1 cellular context compared by ENCODE assay signal in the genomic region with DNA sequence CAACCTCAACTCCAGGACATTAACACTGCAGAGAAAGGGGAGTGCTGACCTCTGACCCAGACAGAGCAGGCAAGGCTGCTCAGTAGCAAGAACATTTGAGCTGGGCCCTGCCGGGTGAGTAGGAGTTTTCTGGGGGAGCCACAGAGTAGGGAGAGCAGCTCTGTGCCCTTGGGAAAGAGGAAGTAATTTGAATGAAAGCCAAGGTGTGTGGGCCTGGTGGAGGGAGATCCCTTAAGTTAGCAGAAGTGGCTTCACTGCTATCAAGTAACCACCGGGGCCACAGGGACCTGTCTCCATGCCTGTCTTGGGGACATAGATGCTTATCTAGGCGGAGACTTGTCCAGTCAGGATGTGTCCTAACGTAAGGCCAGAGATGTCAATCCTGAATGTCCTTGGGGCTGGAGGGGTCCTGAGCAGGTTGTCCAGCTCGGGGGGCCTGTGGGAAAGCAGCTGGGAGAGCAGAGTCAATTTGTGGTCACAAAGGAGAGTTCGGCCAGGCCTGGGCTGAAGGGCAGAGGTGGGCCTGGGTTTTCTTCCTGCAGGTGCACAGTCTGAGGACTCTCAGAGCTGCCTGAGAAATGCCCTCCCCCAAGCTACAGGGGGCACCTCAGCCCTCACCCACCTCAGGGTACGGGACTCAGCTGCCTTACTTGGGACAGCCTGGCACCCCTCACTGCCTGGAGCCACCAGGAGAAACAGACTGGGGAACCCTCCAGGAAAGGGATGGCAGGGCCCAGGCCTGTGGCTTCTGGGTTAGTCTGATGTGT.
TF ChIP-seq lines count a peak whose summit lies in the region.

No MANE protein-coding gene starts in this region.

TF ChIP-seq in GM23338, 12 proteins besides CTCF, POLR2A, EP300 and RAD21 (continued from another document):
- TF ChIP-seq, protein P1, sequence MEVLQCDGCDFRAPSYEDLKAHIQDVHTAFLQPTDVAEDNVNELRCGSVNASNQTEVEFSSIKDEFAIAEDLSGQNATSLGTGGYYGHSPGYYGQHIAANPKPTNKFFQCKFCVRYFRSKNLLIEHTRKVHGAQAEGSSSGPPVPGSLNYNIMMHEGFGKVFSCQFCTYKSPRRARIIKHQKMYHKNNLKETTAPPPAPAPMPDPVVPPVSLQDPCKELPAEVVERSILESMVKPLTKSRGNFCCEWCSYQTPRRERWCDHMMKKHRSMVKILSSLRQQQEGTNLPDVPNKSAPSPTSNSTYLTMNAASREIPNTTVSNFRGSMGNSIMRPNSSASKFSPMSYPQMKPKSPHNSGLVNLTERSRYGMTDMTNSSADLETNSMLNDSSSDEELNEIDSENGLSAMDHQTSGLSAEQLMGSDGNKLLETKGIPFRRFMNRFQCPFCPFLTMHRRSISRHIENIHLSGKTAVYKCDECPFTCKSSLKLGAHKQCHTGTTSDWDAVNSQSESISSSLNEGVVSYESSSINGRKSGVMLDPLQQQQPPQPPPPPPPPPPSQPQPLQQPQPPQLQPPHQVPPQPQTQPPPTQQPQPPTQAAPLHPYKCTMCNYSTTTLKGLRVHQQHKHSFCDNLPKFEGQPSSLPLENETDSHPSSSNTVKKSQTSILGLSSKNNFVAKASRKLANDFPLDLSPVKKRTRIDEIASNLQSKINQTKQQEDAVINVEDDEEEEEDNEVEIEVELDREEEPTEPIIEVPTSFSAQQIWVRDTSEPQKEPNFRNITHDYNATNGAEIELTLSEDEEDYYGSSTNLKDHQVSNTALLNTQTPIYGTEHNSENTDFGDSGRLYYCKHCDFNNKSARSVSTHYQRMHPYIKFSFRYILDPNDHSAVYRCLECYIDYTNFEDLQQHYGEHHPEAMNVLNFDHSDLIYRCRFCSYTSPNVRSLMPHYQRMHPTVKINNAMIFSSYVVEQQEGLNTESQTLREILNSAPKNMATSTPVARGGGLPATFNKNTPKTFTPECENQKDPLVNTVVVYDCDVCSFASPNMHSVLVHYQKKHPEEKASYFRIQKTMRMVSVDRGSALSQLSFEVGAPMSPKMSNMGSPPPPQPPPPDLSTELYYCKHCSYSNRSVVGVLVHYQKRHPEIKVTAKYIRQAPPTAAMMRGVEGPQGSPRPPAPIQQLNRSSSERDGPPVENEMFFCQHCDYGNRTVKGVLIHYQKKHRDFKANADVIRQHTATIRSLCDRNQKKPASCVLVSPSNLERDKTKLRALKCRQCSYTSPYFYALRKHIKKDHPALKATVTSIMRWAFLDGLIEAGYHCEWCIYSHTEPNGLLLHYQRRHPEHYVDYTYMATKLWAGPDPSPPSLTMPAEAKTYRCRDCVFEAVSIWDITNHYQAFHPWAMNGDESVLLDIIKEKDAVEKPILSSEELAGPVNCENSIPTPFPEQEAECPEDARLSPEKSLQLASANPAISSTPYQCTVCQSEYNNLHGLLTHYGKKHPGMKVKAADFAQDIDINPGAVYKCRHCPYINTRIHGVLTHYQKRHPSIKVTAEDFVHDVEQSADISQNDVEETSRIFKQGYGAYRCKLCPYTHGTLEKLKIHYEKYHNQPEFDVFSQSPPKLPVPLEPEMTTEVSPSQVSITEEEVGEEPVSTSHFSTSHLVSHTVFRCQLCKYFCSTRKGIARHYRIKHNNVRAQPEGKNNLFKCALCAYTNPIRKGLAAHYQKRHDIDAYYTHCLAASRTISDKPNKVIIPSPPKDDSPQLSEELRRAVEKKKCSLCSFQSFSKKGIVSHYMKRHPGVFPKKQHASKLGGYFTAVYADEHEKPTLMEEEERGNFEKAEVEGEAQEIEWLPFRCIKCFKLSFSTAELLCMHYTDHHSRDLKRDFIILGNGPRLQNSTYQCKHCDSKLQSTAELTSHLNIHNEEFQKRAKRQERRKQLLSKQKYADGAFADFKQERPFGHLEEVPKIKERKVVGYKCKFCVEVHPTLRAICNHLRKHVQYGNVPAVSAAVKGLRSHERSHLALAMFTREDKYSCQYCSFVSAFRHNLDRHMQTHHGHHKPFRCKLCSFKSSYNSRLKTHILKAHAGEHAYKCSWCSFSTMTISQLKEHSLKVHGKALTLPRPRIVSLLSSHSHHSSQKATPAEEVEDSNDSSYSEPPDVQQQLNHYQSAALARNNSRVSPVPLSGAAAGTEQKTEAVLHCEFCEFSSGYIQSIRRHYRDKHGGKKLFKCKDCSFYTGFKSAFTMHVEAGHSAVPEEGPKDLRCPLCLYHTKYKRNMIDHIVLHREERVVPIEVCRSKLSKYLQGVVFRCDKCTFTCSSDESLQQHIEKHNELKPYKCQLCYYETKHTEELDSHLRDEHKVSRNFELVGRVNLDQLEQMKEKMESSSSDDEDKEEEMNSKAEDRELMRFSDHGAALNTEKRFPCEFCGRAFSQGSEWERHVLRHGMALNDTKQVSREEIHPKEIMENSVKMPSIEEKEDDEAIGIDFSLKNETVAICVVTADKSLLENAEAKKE (CRISPR knock-in tag; IDR thresholded peaks at IDR 0.05), result no peak
- TF ChIP-seq, protein P2, sequence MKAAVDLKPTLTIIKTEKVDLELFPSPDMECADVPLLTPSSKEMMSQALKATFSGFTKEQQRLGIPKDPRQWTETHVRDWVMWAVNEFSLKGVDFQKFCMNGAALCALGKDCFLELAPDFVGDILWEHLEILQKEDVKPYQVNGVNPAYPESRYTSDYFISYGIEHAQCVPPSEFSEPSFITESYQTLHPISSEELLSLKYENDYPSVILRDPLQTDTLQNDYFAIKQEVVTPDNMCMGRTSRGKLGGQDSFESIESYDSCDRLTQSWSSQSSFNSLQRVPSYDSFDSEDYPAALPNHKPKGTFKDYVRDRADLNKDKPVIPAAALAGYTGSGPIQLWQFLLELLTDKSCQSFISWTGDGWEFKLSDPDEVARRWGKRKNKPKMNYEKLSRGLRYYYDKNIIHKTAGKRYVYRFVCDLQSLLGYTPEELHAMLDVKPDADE (IDR thresholded peaks at IDR 0.05), result no peak
- TF ChIP-seq ZNF114 (CRISPR knock-in tag; IDR thresholded peaks at IDR 0.05) (no peak), STAT1 (IDR thresholded peaks at IDR 0.05; ENCODE audit: unreplicated experiment) (no peak), POLR2AphosphoS5 (IDR thresholded peaks at IDR 0.05; ENCODE audit: low read depth) (no peak), REST (IDR thresholded peaks at IDR 0.05; ENCODE audit: unreplicated experiment) (no peak), NANOG (IDR thresholded peaks at IDR 0.05; ENCODE audit: borderline replicate concordance) (no peak)
